Comparison of ENCODE assay signal across 24 cellular contexts in genomic region chr3:76310661-76311060, GRCh38.
DNase-seq lines count a peak whose midpoint lies in the region; ATAC-seq and TF ChIP-seq lines count a peak whose summit lies in the region.
"Had no signal": no experiment of that assay in that cellular context is flagged by ENCODE, and none has a peak within 500 bp of the region (broad histone marks: within the 10 kb centered on the region; RNA-seq: fewer than 3 reads in every experiment).

No MANE protein-coding gene starts in this region.

- H3K9me3 Mint-ChIP-seq in GM23338, result peaks cover 1% of the 10 kb centered on the region

- DNase-seq in GM23338 (ENCODE audit: low spot score), result no peak
- DNase-seq in iris pigment epithelial cell (ENCODE audit: low read depth), result peak; percentile 25
- DNase-seq in H7, result no peak
- DNase-seq in islet precursor cell, result no peak
- no peak for DNase-seq in G401 (ENCODE audit: low spot score)
- DNase-seq: activated CD4-positive, alpha-beta T cell treated with anti-CD3 and anti-CD28 coated beads, Interleukin-2, amount 10 ng/mL, durations not matched to agents 24 days and 14 days; activated naive CD8-positive, alpha-beta T cell treated with anti-CD3 and anti-CD28 coated beads for 36 hours; brain microvascular endothelial cell; COR-L47; cortex of kidney; hypothalamus; kidney glomerular epithelial cell; naive thymus-derived CD8-positive, alpha-beta T cell; NCI-H1105; NCI-H524; stimulated activated CD4-positive, alpha-beta T cell treated with anti-CD3 and anti-CD28 coated beads, Interleukin-2, amount 100 ng/mL, for 24 hours; stimulated activated naive B cell treated with anti-CD40 and anti-IgM and Interleukin-4, amounts not matched to agents 10 μg/mL and 1 μg/mL and 100 μg/mL, for 72 hours had no signal

- ATAC-seq in GM23338 (no peak), GM21737 (IDR thresholded peaks at IDR 0.05; ENCODE audit: unreplicated experiment) (no peak)
- ATAC-seq: HepG2; naive thymus-derived CD8-positive, alpha-beta T cell; Right ventricle myocardium inferior; stimulated activated naive B cell treated with anti-CD40 and anti-IgM and Interleukin-4, amounts not matched to agents 10 μg/mL and 1 μg/mL and 100 μg/mL, for 72 hours had no signal

- H3K4me3 ChIP-seq in GM23338 (no peak overlapping the region), WI38 (ENCODE audit: low read depth, low read length) (peak overlapping the region; percentile 54), subcutaneous abdominal adipose tissue (ENCODE audit: low read depth in 1 of 5, low read length in 5 of 5) (peak overlapping the region in 4 of 5 donors; percentile 14 to 64 (median 40)), H7 (ENCODE audit: insufficient read depth, low read depth, low read length) (no peak overlapping the region)
- H3K4me3 ChIP-seq: tibial nerve had no signal

- H3K27me3 Mint-ChIP-seq in GM23338 (ENCODE audit: insufficient read depth, low read depth, poor library complexity), result peaks cover 2% of the 10 kb centered on the region
- H3K27me3 Mint-ChIP-seq: activated CD4-positive, alpha-beta T cell treated with anti-CD3 and anti-CD28 coated beads, Interleukin-2, amount 10 ng/mL, durations not matched to agents 24 days and 14 days; activated naive CD8-positive, alpha-beta T cell treated with anti-CD3 and anti-CD28 coated beads for 36 hours; naive thymus-derived CD8-positive, alpha-beta T cell; stimulated activated naive B cell treated with anti-CD40 and anti-IgM and Interleukin-4, amounts not matched to agents 10 μg/mL and 1 μg/mL and 100 μg/mL, for 72 hours had no signal

- peak overlapping the region; percentile 5; the same call in 1 of the 2 replicates for H3K27ac Mint-ChIP-seq in GM23338
- H3K27ac Mint-ChIP-seq: activated CD4-positive, alpha-beta T cell treated with anti-CD3 and anti-CD28 coated beads, Interleukin-2, amount 10 ng/mL, durations not matched to agents 24 days and 14 days; activated naive CD8-positive, alpha-beta T cell treated with anti-CD3 and anti-CD28 coated beads for 36 hours; naive thymus-derived CD8-positive, alpha-beta T cell; stimulated activated naive B cell treated with anti-CD40 and anti-IgM and Interleukin-4, amounts not matched to agents 10 μg/mL and 1 μg/mL and 100 μg/mL, for 72 hours; T-helper 1 cell treated with Interleukin-12 subunit alpha and Interleukin-12 subunit beta and Interleukin-4 antibody, amounts not matched to agents 30 μg/mL and 1 μg/mL, for 36 hours had no signal

- peaks cover 1% of the 10 kb centered on the region; the same call in 2 of the 3 replicates for H3K36me3 Mint-ChIP-seq in GM23338 (ENCODE audit: low read depth)
- H3K36me3 Mint-ChIP-seq: activated naive CD8-positive, alpha-beta T cell treated with anti-CD3 and anti-CD28 coated beads for 36 hours; stimulated activated naive B cell treated with anti-CD40 and anti-IgM and Interleukin-4, amounts not matched to agents 10 μg/mL and 1 μg/mL and 100 μg/mL, for 72 hours had no signal

- in situ Hi-C loops in G401 (cut with HindIII; ENCODE audit: low sequenced_read_pairs), result no loop called here

- H3K9ac ChIP-seq in subcutaneous abdominal adipose tissue (ENCODE audit: low read length in 5 of 5), result peak overlapping the region in 1 of 5 donors; percentile 2

- no peaks in the 10 kb centered on the region for H3F3A ChIP-seq in GM23338 (replicated peaks; ENCODE audit: low read depth)

- H3K36me3 ChIP-seq in GM23338 (ENCODE audit: insufficient read depth) (no peaks in the 10 kb centered on the region), subcutaneous abdominal adipose tissue (ENCODE audit: control insufficient read depth in 5 of 5, insufficient read depth in 5 of 5, low read length in 5 of 5) (no peaks in the 10 kb centered on the region), H7 (replicated peaks; ENCODE audit: control insufficient read depth, insufficient read depth, low read length) (no peaks in the 10 kb centered on the region)
- H3K36me3 ChIP-seq: brain microvascular endothelial cell, tibial nerve had no signal

- H3K4me1 Mint-ChIP-seq in GM23338, result peaks cover 22% of the 10 kb centered on the region
- H3K4me1 Mint-ChIP-seq: activated CD4-positive, alpha-beta T cell treated with anti-CD3 and anti-CD28 coated beads, Interleukin-2, amount 10 ng/mL, durations not matched to agents 24 days and 14 days; activated naive CD8-positive, alpha-beta T cell treated with anti-CD3 and anti-CD28 coated beads for 36 hours; naive thymus-derived CD8-positive, alpha-beta T cell; stimulated activated naive B cell treated with anti-CD40 and anti-IgM and Interleukin-4, amounts not matched to agents 10 μg/mL and 1 μg/mL and 100 μg/mL, for 72 hours had no signal

- H3K27me3 ChIP-seq in GM23338 (ENCODE audit: insufficient read depth), result no peaks in the 10 kb centered on the region
- H3K27me3 ChIP-seq in subcutaneous abdominal adipose tissue (ENCODE audit: control insufficient read depth in 5 of 5, insufficient read depth in 4 of 5, low read length in 5 of 5), result peaks cover 0 to 3% (median 0%) of the 10 kb centered on the region in 5 donors
- no peaks in the 10 kb centered on the region for H3K27me3 ChIP-seq in H7 (ENCODE audit: control insufficient read depth, insufficient read depth, low read length)
- H3K27me3 ChIP-seq: brain microvascular endothelial cell, tibial nerve had no signal

- H3K4me1 ChIP-seq in GM23338 (ENCODE audit: insufficient read depth), result no peaks in the 10 kb centered on the region
- H3K4me1 ChIP-seq in subcutaneous abdominal adipose tissue (ENCODE audit: control insufficient read depth in 5 of 5, insufficient read depth in 5 of 5, low read length in 5 of 5), result no peaks in the 10 kb centered on the region
- H3K4me1 ChIP-seq: tibial nerve had no signal

- no peaks in the 10 kb centered on the region for H3K9me2 ChIP-seq in GM23338 (ENCODE audit: insufficient read depth)

- no peak for TF ChIP-seq CTCF in GM23338 (conservative IDR thresholded peaks at IDR 0.05; ENCODE audit: low read depth in 2 of 2)
- no peak for TF ChIP-seq CTCF in WI38 (IDR thresholded peaks at IDR 0.05; ENCODE audit: low read depth, low read length)

- H4K20me1 ChIP-seq in GM23338 (replicated peaks; ENCODE audit: insufficient read depth), result no peaks in the 10 kb centered on the region

- no peak overlapping the region for H3K4me2 ChIP-seq in GM23338

- no peaks in the 10 kb centered on the region for H3K79me2 ChIP-seq in GM23338 (replicated peaks; ENCODE audit: insufficient read depth)

- no peak overlapping the region for H2AFZ ChIP-seq in GM23338

- H3K9me3 ChIP-seq in subcutaneous abdominal adipose tissue (ENCODE audit: control insufficient read depth in 5 of 5, low read length in 5 of 5), result peaks cover 0 to 3% (median 0%) of the 10 kb centered on the region in 5 donors
- H3K9me3 ChIP-seq: tibial nerve had no signal

- H3K27ac ChIP-seq in GM23338 (ENCODE audit: low read depth) (no peak overlapping the region), subcutaneous abdominal adipose tissue (ENCODE audit: low read depth, low read length) (no peak overlapping the region)
- H3K27ac ChIP-seq: brain microvascular endothelial cell, tibial nerve had no signal

- no peak overlapping the region for H3K4me3 Mint-ChIP-seq in GM23338
- H3K4me3 Mint-ChIP-seq: activated CD4-positive, alpha-beta T cell treated with anti-CD3 and anti-CD28 coated beads, Interleukin-2, amount 10 ng/mL, durations not matched to agents 24 days and 14 days; activated naive CD8-positive, alpha-beta T cell treated with anti-CD3 and anti-CD28 coated beads for 36 hours; naive thymus-derived CD8-positive, alpha-beta T cell; stimulated activated naive B cell treated with anti-CD40 and anti-IgM and Interleukin-4, amounts not matched to agents 10 μg/mL and 1 μg/mL and 100 μg/mL, for 72 hours; T-helper 1 cell treated with Interleukin-12 subunit alpha and Interleukin-12 subunit beta and Interleukin-4 antibody, amounts not matched to agents 30 μg/mL and 1 μg/mL, for 36 hours had no signal

TF ChIP-seq in GM23338, 12 proteins besides CTCF, POLR2A, EP300 and RAD21 (continues in another document):
- no peak for TF ChIP-seq EZH2phosphoT487 (IDR thresholded peaks at IDR 0.05; ENCODE audit: unreplicated experiment)
- no peak for TF ChIP-seq NANOG (IDR thresholded peaks at IDR 0.05; ENCODE audit: borderline replicate concordance)
- no peak for TF ChIP-seq POLR2AphosphoS5 (IDR thresholded peaks at IDR 0.05; ENCODE audit: low read depth)

Comparison
In these comparisons a context has a peak if more than half of its experiments do, and no peak if none do; other contexts are left out.
1. H3K4me3 ChIP-seq: peak in WI38 (single experiment) and subcutaneous abdominal adipose tissue (4 of 5); none in GM23338 (single experiment) and H7 (single experiment).